In genomic region chr1:6253380-6253779, GRCh38 we compare ENCODE assay signal across 11 cellular contexts. TPM values are rescaled to one million over a fixed set of nuclear protein-coding genes. Genes with fewer than 3 reads are reported as not detected.
"Had no signal": no experiment of that assay in that cellular context is flagged by ENCODE, and none has a peak within 500 bp of the region (broad histone marks: within the 10 kb centered on the region; RNA-seq: fewer than 3 reads in every experiment).

No MANE protein-coding gene starts in this region.

- H3K27ac ChIP-seq: GM23248 had no signal

- H2AFZ ChIP-seq: GM23248 had no signal

- H3K4me1 ChIP-seq: HAP-1 had no signal

- H3K9ac ChIP-seq: GM23248 had no signal

- ATAC-seq: HCT116 had no signal

- DNase-seq: GM23248, GOT3, H7, HFFc6, KG1 had no signal

- FAIRE-seq: HTR-8/SVneo had no signal

- H3K4me3 ChIP-seq: GM23248, HAP-1 had no signal

- H3K27ac Mint-ChIP-seq: HFFc6, IgD-negative memory B cell had no signal

- H3K9me3 Mint-ChIP-seq: HFFc6, IgD-negative memory B cell had no signal

- H3K9me3 ChIP-seq: HAP-1 had no signal

- H3K36me3 Mint-ChIP-seq: IgD-negative memory B cell had no signal

- H3K36me3 ChIP-seq: HAP-1 had no signal

- H3K4me3 Mint-ChIP-seq: HFFc6, IgD-negative memory B cell had no signal

RNA-seq across cellular contexts. Expression of gene HES3, which starts 9.4 kb away (rescaled TPM):
- total RNA-seq: GM23248, H4, HFFc6, HT-29 had no signal
- polyA plus RNA-seq: GM23248, IgD-negative memory B cell had no signal
